8 cellular contexts compared by ENCODE assay signal in genomic region chr19:12035220-12036172, GRCh38. TPM values are rescaled to one million over a fixed set of nuclear protein-coding genes. Genes with fewer than 3 reads are reported as not detected.
DNase-seq lines count a peak whose midpoint lies in the region; ATAC-seq and TF ChIP-seq lines count a peak whose summit lies in the region.

ZNF433 (minus strand) TSS chr19:12035679; CDS start chr19:12035539, 140 bp downstream.

- DNase-seq in GM13977 (ENCODE audit: low spot score) (peak; percentile 95), NCI-H82 (lab: John Stamatoyannopoulos, UW) (peak; percentile 90), lung (ENCODE audit: low spot score) (peak; percentile 97), KBM-7 (no peak)
- DNase-seq in activated CD8-positive, alpha-beta memory T cell treated with anti-CD3 and anti-CD28 coated beads, Interleukin-2, amount 10 ng/mL, durations not matched to agents 7 days and 5 days = peak; percentile 69
- DNase-seq in effector memory CD8-positive, alpha-beta T cell = peak in 2 of 3 experiments; percentile 11 to 33
- peak; percentile 74 to 77 for DNase-seq in stimulated activated CD4-positive, alpha-beta T cell treated with anti-CD3 and anti-CD28 coated beads, Interleukin-4, amount 100 ng/mL, for 48 hours (ENCODE audit: low read depth in 2 of 2)

- peaks cover 2% of the 10 kb centered on the region in 2 donors for H3K4me1 ChIP-seq in lung (ENCODE audit: control insufficient read depth in 2 of 2, insufficient read depth in 2 of 2, low read length in 2 of 2)

- ATAC-seq in HG03045 (IDR thresholded peaks at IDR 0.05; ENCODE audit: unreplicated experiment) (peak; percentile 92), lung (ENCODE audit: insufficient read depth, low FRiP score) (peak; percentile 96)
- peak; percentile 94 for ATAC-seq in activated CD8-positive, alpha-beta memory T cell treated with anti-CD3 and anti-CD28 coated beads, Interleukin-2, amount 10 ng/mL, durations not matched to agents 7 days and 5 days
- peak; percentile 58 for ATAC-seq in effector memory CD8-positive, alpha-beta T cell (replicated peaks)

- 1% methylated on average over 68 of the region's 68 CpGs for WGBS in lung, 2 donors

- H3K27me3 Mint-ChIP-seq in activated CD8-positive, alpha-beta memory T cell treated with anti-CD3 and anti-CD28 coated beads, Interleukin-2, amount 10 ng/mL, durations not matched to agents 7 days and 5 days = no peaks in the 10 kb centered on the region
- peaks cover 0 to 8% of the 10 kb centered on the region in 2 donors for H3K27me3 Mint-ChIP-seq in effector memory CD8-positive, alpha-beta T cell

- H3K27ac ChIP-seq in lung (ENCODE audit: low read depth in 1 of 2, low read length in 1 of 2) = peak within 1 kb of the TSS; percentile 73 to 96

- H3K9me3 Mint-ChIP-seq in activated CD8-positive, alpha-beta memory T cell treated with anti-CD3 and anti-CD28 coated beads, Interleukin-2, amount 10 ng/mL, durations not matched to agents 7 days and 5 days (ENCODE audit: low read depth) = peaks cover 21% of the 10 kb centered on the region
- peaks cover 0 to 1% of the 10 kb centered on the region in 2 donors for H3K9me3 Mint-ChIP-seq in effector memory CD8-positive, alpha-beta T cell

- H3K4me3 Mint-ChIP-seq in activated CD8-positive, alpha-beta memory T cell treated with anti-CD3 and anti-CD28 coated beads, Interleukin-2, amount 10 ng/mL, durations not matched to agents 7 days and 5 days = peak within 1 kb of the TSS; percentile 65
- H3K4me3 Mint-ChIP-seq in effector memory CD8-positive, alpha-beta T cell = peak within 1 kb of the TSS; percentile 66 to 79

- H3K4me3 ChIP-seq in lung = peak within 1 kb of the TSS; percentile 90

- H3K36me3 ChIP-seq in lung (ENCODE audit: control insufficient read depth in 2 of 2, insufficient read depth in 2 of 2, low read length in 2 of 2) = no peaks in the 10 kb centered on the region

- H3K36me3 Mint-ChIP-seq in activated CD8-positive, alpha-beta memory T cell treated with anti-CD3 and anti-CD28 coated beads, Interleukin-2, amount 10 ng/mL, durations not matched to agents 7 days and 5 days = peaks cover 17% of the 10 kb centered on the region
- H3K36me3 Mint-ChIP-seq in effector memory CD8-positive, alpha-beta T cell (ENCODE audit: insufficient read depth) = peaks cover 9% of the 10 kb centered on the region

- in situ Hi-C loops in GM13977 (cut with MboI; ENCODE audit: low pct_unique_long_range_greater_than_20kb, low sequenced_read_pairs, unreplicated experiment) = no loop called here
- in situ Hi-C loops in KBM-7 (cut with MboI; ENCODE audit: low pct_unique_long_range_greater_than_20kb, low sequenced_read_pairs) = no loop called here

- no peaks in the 10 kb centered on the region for H3K9me3 ChIP-seq in lung (ENCODE audit: control insufficient read depth in 2 of 2, insufficient read depth in 1 of 2, low read length in 1 of 2)

- peak within 1 kb of the TSS; percentile 54 for H3K27ac Mint-ChIP-seq in activated CD8-positive, alpha-beta memory T cell treated with anti-CD3 and anti-CD28 coated beads, Interleukin-2, amount 10 ng/mL, durations not matched to agents 7 days and 5 days
- H3K27ac Mint-ChIP-seq in effector memory CD8-positive, alpha-beta T cell = no peak within 1 kb of the TSS

- TF ChIP-seq CTCF in GM13977 (IDR thresholded peaks at IDR 0.05; ENCODE audit: extremely low read depth, insufficient read depth, missing control alignments) = peak; percentile 9
- TF ChIP-seq CTCF in lung (IDR thresholded peaks at IDR 0.05; ENCODE audit: control extremely low read depth, extremely low read depth) = no peak

- CTCF ChIA-PET in activated CD8-positive, alpha-beta memory T cell treated with anti-CD3 and anti-CD28 coated beads, Interleukin-2, amount 10 ng/mL, durations not matched to agents 7 days and 5 days (lab: Charles Lee) = interaction anchor here (0.9 to 3.8 kb wide), 5 partner anchors 21 to 111 kb away, joined by 3 to 11 read pairs (median 3); partner anchors contain the start of gene ZNF20

- peaks cover 4% of the 10 kb centered on the region for H3K4me1 Mint-ChIP-seq in activated CD8-positive, alpha-beta memory T cell treated with anti-CD3 and anti-CD28 coated beads, Interleukin-2, amount 10 ng/mL, durations not matched to agents 7 days and 5 days
- H3K4me1 Mint-ChIP-seq in effector memory CD8-positive, alpha-beta T cell (ENCODE audit: low read depth in 2 of 2) = peaks cover 0 to 4% of the 10 kb centered on the region in 2 donors

- no peaks in the 10 kb centered on the region for H3K27me3 ChIP-seq in lung (ENCODE audit: control insufficient read depth, insufficient read depth)

RNA-seq across cellular contexts. Expression of gene ZNF433, which starts in this region (rescaled TPM):
- total RNA-seq in activated CD8-positive, alpha-beta memory T cell treated with anti-CD3 and anti-CD28 coated beads, Interleukin-2, amount 10 ng/mL, durations not matched to agents 7 days and 5 days = under 1 TPM; 0.20 to 0.82 TPM
- 10 to 100 TPM in 1 of 2 donors, 1 to 10 TPM in 1; 5.8 to 26.5 TPM for total RNA-seq in lung
- polyA plus RNA-seq in lung = 1 to 10 TPM; 4.4 to 5.1 TPM

Comparison
In these comparisons a context has a peak if more than half of its experiments do, and no peak if none do; other contexts are left out.
1. Peak in DNase-seq and ATAC-seq in activated CD8-positive, alpha-beta memory T cell treated with anti-CD3 and anti-CD28 coated beads, Interleukin-2, amount 10 ng/mL, durations not matched to agents 7 days and 5 days; RNA of the gene not detected or under 1 TPM.